12 cellular contexts compared by ENCODE assay signal in genomic region chr13:97974773-97975172, GRCh38. TPM values are rescaled to one million over a fixed set of nuclear protein-coding genes. Genes with fewer than 3 reads are reported as not detected.
DNase-seq lines count a peak whose midpoint lies in the region; ATAC-seq and TF ChIP-seq lines count a peak whose summit lies in the region.
"Had no signal": no experiment of that assay in that cellular context is flagged by ENCODE, and none has a peak within 500 bp of the region (broad histone marks: within the 10 kb centered on the region; RNA-seq: fewer than 3 reads in every experiment).

No MANE protein-coding gene starts in this region.

- peak overlapping the region; percentile 63 for H3K27ac ChIP-seq in A673 (ENCODE audit: low read depth, low read length, poor library complexity, severe bottlenecking)

- POLR2A ChIA-PET in A673 (lab: Charles Lee; ENCODE audit: low non-redundant PET) (no interaction called here), Caco-2 (lab: Charles Lee) (no interaction called here)
- POLR2A ChIA-PET in activated CD4-positive, alpha-beta memory T cell treated with anti-CD3 and anti-CD28 coated beads, Interleukin-2, amount 10 ng/mL, durations not matched to agents 7 days and 5 days (lab: Charles Lee): interaction anchor here (1.4 kb wide), 1 partner anchor 63 kb away, joined by 3 read pairs; no protein-coding TSS in a partner anchor

- H3K36me3 ChIP-seq in A673 (ENCODE audit: insufficient read depth, low read length, poor library complexity, severe bottlenecking) (peaks cover 17% of the 10 kb centered on the region), Caco-2 (ENCODE audit: control insufficient read depth, insufficient read depth, low read length) (no peaks in the 10 kb centered on the region)

- peaks cover 13% of the 10 kb centered on the region for H3K36me3 Mint-ChIP-seq in Caco-2 (ENCODE audit: insufficient read depth, unreplicated experiment)
- H3K36me3 Mint-ChIP-seq in activated CD4-positive, alpha-beta memory T cell treated with anti-CD3 and anti-CD28 coated beads, Interleukin-2, amount 10 ng/mL, durations not matched to agents 7 days and 5 days (ENCODE audit: low read depth): no peaks in the 10 kb centered on the region

- no peak overlapping the region for H3K27ac Mint-ChIP-seq in Caco-2 (ENCODE audit: unreplicated experiment)
- H3K27ac Mint-ChIP-seq in activated CD4-positive, alpha-beta memory T cell treated with anti-CD3 and anti-CD28 coated beads, Interleukin-2, amount 10 ng/mL, durations not matched to agents 7 days and 5 days: no peak overlapping the region

- no peak for DNase-seq in A673 (ENCODE audit: low spot score)
- no peak for DNase-seq in Caco-2
- DNase-seq in activated CD4-positive, alpha-beta memory T cell treated with anti-CD3 and anti-CD28 coated beads, Interleukin-2, amount 10 ng/mL, durations not matched to agents 7 days and 5 days: no peak
- DNase-seq in iris pigment epithelial cell (ENCODE audit: low read depth): peak; percentile 34
- DNase-seq in stimulated activated naive CD4-positive, alpha-beta T cell (lab: John Stamatoyannopoulos, UW): no peak
- no peak for DNase-seq in kidney glomerular epithelial cell (lab: John Stamatoyannopoulos, UW)
- no peak for DNase-seq in RKO (ENCODE audit: low spot score)
- DNase-seq: aorta, MV-4-11 had no signal

- BruUV-seq in A673 (replicated peaks; lab: Mats Ljungman, UMichigan) (no TSS peak), Caco-2 (replicated peaks; lab: Mats Ljungman, UMichigan) (no TSS peak)

- H3K4me1 ChIP-seq in A673 (ENCODE audit: insufficient read depth, low read length, poor library complexity, severe bottlenecking) (peaks cover 14% of the 10 kb centered on the region), Caco-2 (peaks cover 23% of the 10 kb centered on the region)

- H3K9me3 ChIP-seq in A673 (ENCODE audit: low read depth, low read length, poor library complexity, severe bottlenecking) (no peaks in the 10 kb centered on the region), Caco-2 (no peaks in the 10 kb centered on the region; the same call in 1 of the 2 replicates)
- H3K9me3 ChIP-seq: BLaER1 treated with 17β-estradiol and CSF1 and Interleukin-3, amounts not matched to agents 10 nM and 100 nM had no signal

- H3K9me3 Mint-ChIP-seq in Caco-2 (ENCODE audit: unreplicated experiment): no peaks in the 10 kb centered on the region
- no peaks in the 10 kb centered on the region for H3K9me3 Mint-ChIP-seq in activated CD4-positive, alpha-beta memory T cell treated with anti-CD3 and anti-CD28 coated beads, Interleukin-2, amount 10 ng/mL, durations not matched to agents 7 days and 5 days

- H3K4me3 ChIP-seq in A673 (ENCODE audit: low read depth, low read length, poor library complexity, severe bottlenecking): no peak overlapping the region
- no peak overlapping the region; the same call in 1 of the 2 replicates for H3K4me3 ChIP-seq in Caco-2 (ENCODE audit: low read depth, low read length)

- CTCF ChIA-PET in A673 (lab: Charles Lee): no interaction called here
- CTCF ChIA-PET in Caco-2 (lab: Charles Lee): no interaction called here
- CTCF ChIA-PET in activated CD4-positive, alpha-beta memory T cell treated with anti-CD3 and anti-CD28 coated beads, Interleukin-2, amount 10 ng/mL, durations not matched to agents 7 days and 5 days (lab: Charles Lee): no interaction called here

- H3K27me3 ChIP-seq in A673 (replicated peaks; ENCODE audit: insufficient read depth, low read depth, low read length, poor library complexity) (no peaks in the 10 kb centered on the region), Caco-2 (replicated peaks; ENCODE audit: control insufficient read depth, insufficient read depth, low read length) (no peaks in the 10 kb centered on the region)
- H3K27me3 ChIP-seq: BLaER1 treated with 17β-estradiol and CSF1 and Interleukin-3, amounts not matched to agents 10 nM and 100 nM; foreskin keratinocyte had no signal

- intact Hi-C loops in A673 (cut with micrococcal nuclease; ENCODE audit: unreplicated experiment): no loop called here
- intact Hi-C loops in Caco-2 (cut with micrococcal nuclease; ENCODE audit: unreplicated experiment): no loop called here

- no peak for ATAC-seq in GM18907 (IDR thresholded peaks at IDR 0.05; ENCODE audit: unreplicated experiment)

- no peak for TF ChIP-seq CTCF in A673 (conservative IDR thresholded peaks at IDR 0.05; ENCODE audit: low read depth, low read length)
- no peak for TF ChIP-seq CTCF in Caco-2 (IDR thresholded peaks at IDR 0.05; ENCODE audit: insufficient read depth in 1 of 2, low read depth in 1 of 2, low read length in 1 of 2, severe bottlenecking in 1 of 2, unreplicated experiment in 1 of 2)

- no peaks in the 10 kb centered on the region for H3K27me3 Mint-ChIP-seq in Caco-2 (ENCODE audit: insufficient read depth, unreplicated experiment)
- peaks cover 3% of the 10 kb centered on the region for H3K27me3 Mint-ChIP-seq in activated CD4-positive, alpha-beta memory T cell treated with anti-CD3 and anti-CD28 coated beads, Interleukin-2, amount 10 ng/mL, durations not matched to agents 7 days and 5 days

- H3K4me3 Mint-ChIP-seq in Caco-2 (ENCODE audit: unreplicated experiment): peak overlapping the region; percentile 98
- peak overlapping the region; percentile 51 for H3K4me3 Mint-ChIP-seq in activated CD4-positive, alpha-beta memory T cell treated with anti-CD3 and anti-CD28 coated beads, Interleukin-2, amount 10 ng/mL, durations not matched to agents 7 days and 5 days

- peaks cover 6% of the 10 kb centered on the region for H3K4me1 Mint-ChIP-seq in Caco-2 (ENCODE audit: low read depth, unreplicated experiment)
- peaks cover 27% of the 10 kb centered on the region for H3K4me1 Mint-ChIP-seq in activated CD4-positive, alpha-beta memory T cell treated with anti-CD3 and anti-CD28 coated beads, Interleukin-2, amount 10 ng/mL, durations not matched to agents 7 days and 5 days

RNA-seq across cellular contexts. Expression of gene IPO5, which starts 21.3 kb away (rescaled TPM):
- total RNA-seq in A673 (2021): 573 and 626 TPM in 2 replicates
- total RNA-seq in Caco-2 (2022): 247 and 253 TPM in 2 replicates
- total RNA-seq in activated CD4-positive, alpha-beta memory T cell treated with anti-CD3 and anti-CD28 coated beads, Interleukin-2, amount 10 ng/mL, durations not matched to agents 7 days and 5 days: 10 to 100 TPM; 83.9 to 85.6 TPM
